In the genomic region with DNA sequence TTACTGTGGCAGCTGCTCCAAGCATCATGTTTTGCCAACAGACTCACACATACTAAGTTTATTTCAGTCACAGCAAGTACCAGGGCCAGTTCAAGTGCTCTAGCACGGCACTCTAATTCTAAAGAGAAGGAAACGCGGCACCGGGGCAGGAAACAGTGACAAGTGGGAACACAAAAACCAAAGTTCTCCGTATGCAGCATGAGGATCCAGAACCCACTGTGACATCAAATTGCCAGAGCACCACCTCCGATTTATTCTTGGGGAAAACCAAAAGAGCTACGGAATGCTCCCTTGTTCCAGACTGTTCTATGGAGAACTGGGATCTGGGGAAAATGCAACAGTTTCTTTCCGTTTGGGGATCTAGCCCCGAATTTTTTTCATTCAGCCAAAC, we compare ENCODE assay signal across 8 cellular contexts. TPM values are rescaled to one million over a fixed set of nuclear protein-coding genes. Genes with fewer than 3 reads are reported as not detected.
DNase-seq lines count a peak whose midpoint lies in the region; ATAC-seq and TF ChIP-seq lines count a peak whose summit lies in the region.

No MANE protein-coding gene starts in this region.

- H3K4me1 ChIP-seq in fibroblast of lung (ENCODE audit: control insufficient read depth, extremely low read depth, insufficient read depth, low read length), result peaks cover 3% of the 10 kb centered on the region
- H3K4me1 ChIP-seq in ovary (ENCODE audit: insufficient read depth), result peaks cover 5% of the 10 kb centered on the region

- no peak for TF ChIP-seq POLR2A in ovary (IDR thresholded peaks at IDR 0.05)

- H3K27ac ChIP-seq in fibroblast of lung (ENCODE audit: insufficient read depth, low read length) (no peak overlapping the region), ovary (no peak overlapping the region)

- H3K4me3 ChIP-seq in fibroblast of lung (replicated peaks in 1 of 4; ENCODE audit: control extremely low read depth in 1 of 4, insufficient read depth in 1 of 4, low read depth in 3 of 4, low read length in 4 of 4), result peak overlapping the region; percentile 59 to 69 (median 68)
- H3K4me3 ChIP-seq in ovary, result peak overlapping the region; percentile 42

- no peak for TF ChIP-seq EP300 in ovary (IDR thresholded peaks at IDR 0.05)

- peak overlapping the region; percentile 23 for H3K9ac ChIP-seq in fibroblast of lung (ENCODE audit: insufficient read depth, low read length)

- H3K36me3 ChIP-seq in fibroblast of lung (ENCODE audit: control insufficient read depth, insufficient read depth, low read length), result no peaks in the 10 kb centered on the region
- H3K36me3 ChIP-seq in ovary, result no peaks in the 10 kb centered on the region

- H3K9me3 ChIP-seq in fibroblast of lung (ENCODE audit: control insufficient read depth, insufficient read depth, low read depth, low read length) (no peaks in the 10 kb centered on the region), ovary (no peaks in the 10 kb centered on the region)

- TF ChIP-seq CTCF in fibroblast of lung (conservative IDR thresholded peaks at IDR 0.05 in 1 of 2, IDR thresholded peaks at IDR 0.05 in 1 of 2; ENCODE audit: low read depth in 1 of 2, low read length in 2 of 2) (no peak), ovary (IDR thresholded peaks at IDR 0.05) (no peak)

- peak; percentile 1 for ATAC-seq in HG03066 (IDR thresholded peaks at IDR 0.05; ENCODE audit: low read depth, unreplicated experiment)

- DNase-seq in stimulated activated CD4-positive, alpha-beta T cell treated with anti-CD3 and anti-CD28 coated beads, Interleukin-4, amount 100 ng/mL, for 24 hours, result peak; percentile 9
- no peak for DNase-seq in stimulated activated CD4-positive, alpha-beta T cell treated with anti-CD3 and anti-CD28 coated beads, Interleukin-12 subunit alpha, Interleukin-12 subunit beta, amount 100 ng/mL, for 4 hours
- peak; percentile 7 for DNase-seq in T-helper 9 cell
- DNase-seq in fibroblast of lung (ENCODE audit: low read depth in 2 of 2), result peak in 1 of 2 donors; percentile 7
- DNase-seq in ovary, result no peak
- DNase-seq in iPS-NIHi11 (ENCODE audit: low spot score), result no peak
- no peak for DNase-seq in DMS114 treated with DMSO at 0.1 percent for 48 hours (lab: John Stamatoyannopoulos, UW; ENCODE audit: unreplicated experiment)

- WGBS in ovary, 3 donors, result 6 to 8% (median 8%) methylated on average over 9 of the region's 9 CpGs

- peak overlapping the region; percentile 94 for H2AFZ ChIP-seq in fibroblast of lung (ENCODE audit: low read length)

- H3K27me3 ChIP-seq in fibroblast of lung (ENCODE audit: control insufficient read depth, insufficient read depth, low read length) (no peaks in the 10 kb centered on the region), ovary (no peaks in the 10 kb centered on the region)

- H3K4me2 ChIP-seq in fibroblast of lung (ENCODE audit: extremely low read depth, insufficient read depth, low read length), result peak overlapping the region; percentile 67

- H4K20me1 ChIP-seq in fibroblast of lung (ENCODE audit: control insufficient read depth, extremely low read depth, insufficient read depth, low read length), result no peaks in the 10 kb centered on the region

- intact Hi-C loops in ovary (cut with DNase I), result no loop called here

- no peaks in the 10 kb centered on the region for H3K79me2 ChIP-seq in fibroblast of lung (ENCODE audit: control insufficient read depth, insufficient read depth, low read length)

RNA-seq across cellular contexts. Expression of gene PTER, which starts 0.4 kb away (rescaled TPM):
- total RNA-seq in fibroblast of lung, result 10.4 and 11.0 TPM in 2 replicates
- polyA plus RNA-seq in fibroblast of lung, result 7.2 and 8.8 TPM in 2 replicates
- 4.6 and 4.7 TPM in 2 replicates for polyA plus RNA-seq in fibroblast of lung (2012)
- polyA minus RNA-seq in fibroblast of lung (ENCODE audit: low replicate concordance), result 2.8 and 4.9 TPM in 2 replicates
- 1 to 10 TPM; 1.5 to 7.6 (median 4.2) TPM for total RNA-seq in ovary
- polyA plus RNA-seq in ovary, result 10 to 100 TPM in 1 of 2 donors, 1 to 10 TPM in 1; 1.9 to 19.2 TPM

Comparison
In these comparisons a context has a peak if more than half of its experiments do, and no peak if none do; other contexts are left out.
1. DNase-seq: peak in stimulated activated CD4-positive, alpha-beta T cell treated with anti-CD3 and anti-CD28 coated beads, Interleukin-4, amount 100 ng/mL, for 24 hours (single experiment) and T-helper 9 cell (single experiment); none in stimulated activated CD4-positive, alpha-beta T cell treated with anti-CD3 and anti-CD28 coated beads, Interleukin-12 subunit alpha, Interleukin-12 subunit beta, amount 100 ng/mL, for 4 hours (single experiment), ovary (0 of 5), iPS-NIHi11 (single experiment) and DMS114 treated with DMSO at 0.1 percent for 48 hours (single experiment).